ENCODE assay signal across 14 cellular contexts in genomic region chr15:90756916-90757315, GRCh38. TPM values are rescaled to one million over a fixed set of nuclear protein-coding genes. Genes with fewer than 3 reads are reported as not detected.
DNase-seq lines count a peak whose midpoint lies in the region; ATAC-seq, FAIRE-seq and TF ChIP-seq lines count a peak whose summit lies in the region.
"Had no signal": no experiment of that assay in that cellular context is flagged by ENCODE, and none has a peak within 500 bp of the region (broad histone marks: within the 10 kb centered on the region; RNA-seq: fewer than 3 reads in every experiment).

No MANE protein-coding gene starts in this region.

- no peaks in the 10 kb centered on the region for H3K4me1 ChIP-seq in CD4-positive, CD25-positive, alpha-beta regulatory T cell (ENCODE audit: control insufficient read depth, insufficient read depth, low read length, poor library complexity, severe bottlenecking)
- H3K4me1 ChIP-seq in IMR-90 (ENCODE audit: control insufficient read depth, insufficient read depth, low read length) (no peaks in the 10 kb centered on the region), neutrophil (ENCODE audit: control insufficient read depth in 1 of 2, insufficient read depth in 1 of 2, low read depth in 1 of 2, low read length in 1 of 2) (peaks cover 17 to 19% of the 10 kb centered on the region in 2 experiments)
- H3K4me1 ChIP-seq: BE2C had no signal

- H3K4me2 ChIP-seq in IMR-90 (ENCODE audit: low read depth, low read length) = no peak overlapping the region

- in situ Hi-C loops in IMR-90 (cut with MboI; ENCODE audit: low sequenced_read_pairs) = no loop called here

- no peak for ATAC-seq in CD4-positive, CD25-positive, alpha-beta regulatory T cell (ENCODE audit: low read depth in 2 of 2)
- no peak for ATAC-seq in IMR-90 (ENCODE audit: low read depth)
- ATAC-seq in GM21367 (IDR thresholded peaks at IDR 0.05; ENCODE audit: unreplicated experiment) = no peak
- ATAC-seq in GM19467 (IDR thresholded peaks at IDR 0.05; ENCODE audit: unreplicated experiment) = no peak

- no peak overlapping the region for H2AK5ac ChIP-seq in IMR-90 (ENCODE audit: low read depth, low read length)

- no peak overlapping the region for H2BK15ac ChIP-seq in IMR-90 (ENCODE audit: low read depth, low read length)

- peaks cover 50% of the 10 kb centered on the region for H3K36me3 Mint-ChIP-seq in CD4-positive, CD25-positive, alpha-beta regulatory T cell
- H3K36me3 Mint-ChIP-seq in dendritic cell treated with granulocyte-macrophage colony-stimulating factor and Interleukin-4, amounts not matched to agents 40 ng/mL and 50 ng/mL, for 4 days (ENCODE audit: low read depth) = peaks cover 6% of the 10 kb centered on the region

- no peak for TF ChIP-seq CTCF in IMR-90 (conservative IDR thresholded peaks at IDR 0.05; ENCODE audit: low read depth, low read length)
- TF ChIP-seq CTCF in neutrophil (IDR thresholded peaks at IDR 0.05) = no peak

- dilution Hi-C loops in IMR-90 (cut with HindIII; ENCODE audit: low sequenced_read_pairs, unreplicated experiment) = no loop called here

- peak overlapping the region; percentile 47 to 92 (median 54) for H3K27ac Mint-ChIP-seq in CD4-positive, CD25-positive, alpha-beta regulatory T cell
- H3K27ac Mint-ChIP-seq in dendritic cell treated with granulocyte-macrophage colony-stimulating factor and Interleukin-4, amounts not matched to agents 40 ng/mL and 50 ng/mL, for 4 days = peak overlapping the region; percentile 23

- peaks cover 24% of the 10 kb centered on the region for H3K36me3 ChIP-seq in CD4-positive, CD25-positive, alpha-beta regulatory T cell (ENCODE audit: control insufficient read depth, insufficient read depth, low read length)
- H3K36me3 ChIP-seq in IMR-90 (ENCODE audit: control insufficient read depth, insufficient read depth, low read length) (no peaks in the 10 kb centered on the region), neutrophil (no peaks in the 10 kb centered on the region)

- H3K18ac ChIP-seq in IMR-90 (ENCODE audit: low read depth, low read length) = no peak overlapping the region

- no peak overlapping the region for H3K4me3 Mint-ChIP-seq in CD4-positive, CD25-positive, alpha-beta regulatory T cell
- H3K4me3 Mint-ChIP-seq in dendritic cell treated with granulocyte-macrophage colony-stimulating factor and Interleukin-4, amounts not matched to agents 40 ng/mL and 50 ng/mL, for 4 days = no peak overlapping the region
- H3K4me3 Mint-ChIP-seq: H9 had no signal

- no peaks in the 10 kb centered on the region for H3K27me3 ChIP-seq in CD4-positive, CD25-positive, alpha-beta regulatory T cell (ENCODE audit: control insufficient read depth, insufficient read depth, low read length)
- no peaks in the 10 kb centered on the region for H3K27me3 ChIP-seq in IMR-90 (ENCODE audit: control insufficient read depth, insufficient read depth, low read length)
- H3K27me3 ChIP-seq in neutrophil = no peaks in the 10 kb centered on the region
- H3K27me3 ChIP-seq: BE2C had no signal

- intact Hi-C loops in IMR-90 (cut with micrococcal nuclease) = no loop called here
- intact Hi-C loops in dendritic cell treated with granulocyte-macrophage colony-stimulating factor and Interleukin-4, amounts not matched to agents 40 ng/mL and 50 ng/mL, for 4 days (cut with micrococcal nuclease) = no loop called here

- H2AFZ ChIP-seq in IMR-90 (replicated peaks; ENCODE audit: low read length, poor library complexity) = peak overlapping the region; percentile 51

- no peaks in the 10 kb centered on the region for H3K9me3 ChIP-seq in CD4-positive, CD25-positive, alpha-beta regulatory T cell (ENCODE audit: control insufficient read depth in 2 of 2, low read length in 2 of 2)
- H3K9me3 ChIP-seq in IMR-90 (ENCODE audit: control insufficient read depth, insufficient read depth, low read length) (no peaks in the 10 kb centered on the region), neutrophil (no peaks in the 10 kb centered on the region)
- H3K9me3 ChIP-seq: BE2C had no signal

- no peaks in the 10 kb centered on the region for H3K9me1 ChIP-seq in IMR-90 (ENCODE audit: insufficient read depth, low read length)

- no peak overlapping the region for H4K91ac ChIP-seq in IMR-90 (ENCODE audit: insufficient read depth, low read depth, low read length)

- H4K5ac ChIP-seq in IMR-90 (ENCODE audit: low read depth, low read length) = no peak overlapping the region

- H3K27ac ChIP-seq in CD4-positive, CD25-positive, alpha-beta regulatory T cell (ENCODE audit: insufficient read depth, low read length, poor library complexity, severe bottlenecking) = no peak overlapping the region
- H3K27ac ChIP-seq in IMR-90 (ENCODE audit: insufficient read depth, low read length) = no peak overlapping the region
- H3K27ac ChIP-seq in neutrophil = peak overlapping the region; percentile 45

- H3K14ac ChIP-seq in IMR-90 (replicated peaks; ENCODE audit: low read depth, low read length) = no peak overlapping the region

- no peak for DNase-seq in CD4-positive, CD25-positive, alpha-beta regulatory T cell
- DNase-seq in IMR-90 = peak; percentile 1
- no peak for DNase-seq in HTR-8/SVneo (ENCODE audit: insufficient read length, low spot score)
- DNase-seq: BE2C, DMS 273 treated with DMSO at 0.1 percent for 48 hours, H9, Kasumi-1, NCI-H1105 treated with DMSO at 0.1 percent for 48 hours, NCI-H187, NCI-H446 had no signal

- no peak overlapping the region for H2BK5ac ChIP-seq in IMR-90 (ENCODE audit: low read depth, low read length, poor library complexity, severe bottlenecking)

- H2AK9ac ChIP-seq in IMR-90 (replicated peaks; ENCODE audit: low read depth, low read length, poor library complexity) = no peak overlapping the region

- no peak overlapping the region for H3K9ac ChIP-seq in IMR-90 (ENCODE audit: low read depth, low read length)

- H2BK20ac ChIP-seq in IMR-90 (ENCODE audit: low read depth, low read length) = no peak overlapping the region

- no peak for TF ChIP-seq RAD21 in IMR-90 (IDR thresholded peaks at IDR 0.05; ENCODE audit: low read length)

- no peak overlapping the region for H3K4ac ChIP-seq in IMR-90 (ENCODE audit: low read depth, low read length)

- POLR2A ChIA-PET in IMR-90 (lab: Charles Lee; ENCODE audit: unreplicated experiment) = no interaction called here

- H3K56ac ChIP-seq in IMR-90 (ENCODE audit: extremely low read depth, insufficient read depth, low read length) = no peak overlapping the region

- H3K4me3 ChIP-seq in CD4-positive, CD25-positive, alpha-beta regulatory T cell (ENCODE audit: low read depth, low read length) = no peak overlapping the region
- H3K4me3 ChIP-seq in IMR-90 (ENCODE audit: insufficient read depth, low read depth, low read length) = no peak overlapping the region
- no peak overlapping the region for H3K4me3 ChIP-seq in neutrophil (ENCODE audit: low read depth in 1 of 2, low read length in 1 of 2)

- no peak overlapping the region for H3K23ac ChIP-seq in IMR-90 (ENCODE audit: low read depth, low read length)

- H3K79me1 ChIP-seq in IMR-90 (ENCODE audit: low read depth in 1 of 2, low read length in 2 of 2) = no peaks in the 10 kb centered on the region

- CTCF ChIA-PET in IMR-90 (lab: Yijun Ruan, JAX) = no interaction called here

- H3K27me3 Mint-ChIP-seq in CD4-positive, CD25-positive, alpha-beta regulatory T cell = no peaks in the 10 kb centered on the region
- H3K27me3 Mint-ChIP-seq in dendritic cell treated with granulocyte-macrophage colony-stimulating factor and Interleukin-4, amounts not matched to agents 40 ng/mL and 50 ng/mL, for 4 days = no peaks in the 10 kb centered on the region

- H3K4me1 Mint-ChIP-seq in CD4-positive, CD25-positive, alpha-beta regulatory T cell = peaks cover 0 to 15% (median 7%) of the 10 kb centered on the region in 4 donors
- peaks cover 37% of the 10 kb centered on the region for H3K4me1 Mint-ChIP-seq in dendritic cell treated with granulocyte-macrophage colony-stimulating factor and Interleukin-4, amounts not matched to agents 40 ng/mL and 50 ng/mL, for 4 days (ENCODE audit: low read depth)

- WGBS in IMR-90 (ENCODE audit: extremely low coverage in 2 of 2, insufficient read length in 1 of 2), 2 experiments = no CpG with 5 or more reads among the region's 2 CpGs

- no peak overlapping the region for H2BK120ac ChIP-seq in IMR-90 (ENCODE audit: low read depth, low read length)

- H4K8ac ChIP-seq in IMR-90 (ENCODE audit: low read depth in 2 of 2, low read length in 2 of 2) = no peak overlapping the region

- FAIRE-seq in HTR-8/SVneo (lab: Jason Lieb, UNC) = no peak

- no peaks in the 10 kb centered on the region for H4K20me1 ChIP-seq in IMR-90 (ENCODE audit: insufficient read depth, low read length)

- H3K9me3 Mint-ChIP-seq in CD4-positive, CD25-positive, alpha-beta regulatory T cell = no peaks in the 10 kb centered on the region
- no peaks in the 10 kb centered on the region for H3K9me3 Mint-ChIP-seq in dendritic cell treated with granulocyte-macrophage colony-stimulating factor and Interleukin-4, amounts not matched to agents 40 ng/mL and 50 ng/mL, for 4 days
- H3K9me3 Mint-ChIP-seq: H9 had no signal

- TF ChIP-seq POLR2A in IMR-90 (IDR thresholded peaks at IDR 0.05; ENCODE audit: low read depth, low read length) = no peak

- BruUV-seq in IMR-90 (replicated peaks; lab: Mats Ljungman, UMichigan) = no TSS peak

TF ChIP-seq in IMR-90, 13 proteins besides CTCF, POLR2A, EP300 and RAD21:
- TF ChIP-seq RCOR1 (IDR thresholded peaks at IDR 0.05; ENCODE audit: insufficient replicate concordance, low read length) (no peak), MAZ (IDR thresholded peaks at IDR 0.05; ENCODE audit: borderline replicate concordance, low read depth, low read length) (no peak), CHD1 (IDR thresholded peaks at IDR 0.05; ENCODE audit: low read depth, low read length) (no peak)
TF ChIP-seq in IMR-90: peak in this region for 0.

RNA-seq across cellular contexts. Expression of gene BLM, which starts 39.8 kb away (rescaled TPM):
- 12.0 TPM for total RNA-seq in CD4-positive, CD25-positive, alpha-beta regulatory T cell
- 1 to 10 TPM; 6.3 to 7.8 (median 6.7) TPM for polyA plus RNA-seq in CD4-positive, CD25-positive, alpha-beta regulatory T cell
- 6.5 and 7.2 TPM in 2 replicates for total RNA-seq in IMR-90 (2012; rRNA removed)
- polyA plus RNA-seq in IMR-90 (2012; rRNA removed) = 2.3 and 2.5 TPM in 2 replicates
- 0.26 and 0.64 TPM in 2 replicates for polyA plus RNA-seq in IMR-90 (2012; cell fraction: cytosol; rRNA removed)
- 0.27 and 1.7 TPM in 2 replicates for polyA plus RNA-seq in IMR-90 (2012; cell fraction: nucleus; rRNA removed; ENCODE audit: low replicate concordance)
